In the genomic region with DNA sequence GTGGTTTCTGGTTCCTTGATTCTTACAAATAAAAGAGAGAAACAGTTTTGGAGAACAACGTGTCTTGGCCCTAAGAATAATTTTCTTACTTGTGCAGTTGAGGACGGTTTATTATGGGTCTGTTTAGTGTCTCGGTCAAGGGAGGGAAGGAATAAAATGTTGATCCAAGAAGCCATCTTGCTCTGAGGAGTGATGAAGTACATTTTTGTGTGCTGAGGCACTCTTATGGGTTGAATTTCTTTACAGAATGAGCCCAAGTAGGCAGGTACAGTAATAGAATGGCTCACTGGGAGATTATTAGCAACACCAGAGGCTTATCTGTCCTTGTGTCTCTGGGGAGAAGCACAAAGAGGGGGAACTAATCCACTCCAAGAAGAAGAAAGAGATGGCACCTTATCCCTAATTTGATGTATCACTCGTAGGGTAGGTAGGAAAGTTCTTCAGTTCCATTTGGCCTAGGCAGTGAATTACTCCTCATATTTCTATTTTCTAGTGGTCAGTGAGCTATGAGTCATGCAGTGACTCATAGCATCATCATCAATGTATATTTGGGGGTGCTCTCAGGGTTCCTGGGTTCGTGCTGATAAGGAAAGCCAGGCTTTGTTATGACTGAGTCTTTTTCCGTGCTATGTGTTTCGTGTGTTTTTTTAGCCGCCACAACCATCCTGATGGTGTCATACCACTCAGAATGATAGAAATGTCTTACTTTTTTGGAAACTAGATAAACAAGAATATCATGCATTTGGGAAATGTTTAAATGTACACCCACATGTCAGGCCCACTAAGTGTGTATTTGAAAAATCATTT, we compare ENCODE assay signal across 1 cellular context.
TF ChIP-seq lines count a peak whose summit lies in the region.

No MANE protein-coding gene starts in this region.

TF ChIP-seq in IMR-90, 13 proteins besides CTCF, POLR2A, EP300 and RAD21:
- TF ChIP-seq RCOR1 (IDR thresholded peaks at IDR 0.05; ENCODE audit: insufficient replicate concordance, low read length) (peak; percentile 53), MAZ (IDR thresholded peaks at IDR 0.05; ENCODE audit: borderline replicate concordance, low read depth, low read length) (no peak), USF2 (IDR thresholded peaks at IDR 0.05; ENCODE audit: low read depth, low read length) (no peak), SMC3 (IDR thresholded peaks at IDR 0.05; ENCODE audit: low read depth, low read length) (no peak), MXI1 (IDR thresholded peaks at IDR 0.05; ENCODE audit: borderline replicate concordance, low read depth, low read length) (no peak), BHLHE40 (IDR thresholded peaks at IDR 0.05; ENCODE audit: low read depth, low read length) (peak; percentile 86), FOS (IDR thresholded peaks at IDR 0.05; ENCODE audit: low read depth, low read length) (peak; percentile 100), CHD1 (IDR thresholded peaks at IDR 0.05; ENCODE audit: low read depth, low read length) (no peak; the same call in 1 of the 2 replicates), NFE2L2 (IDR thresholded peaks at IDR 0.05; ENCODE audit: low read depth, low read length) (peak; percentile 51), CEBPB (IDR thresholded peaks at IDR 0.05; ENCODE audit: low read depth, low read length) (0 out of 2 replicates have a peak, but pooled peaks have one; percentile 55), RFX5 (IDR thresholded peaks at IDR 0.05; ENCODE audit: low read depth, low read length) (no peak), MAFK (IDR thresholded peaks at IDR 0.05; ENCODE audit: low read depth, low read length) (no peak), ELK1 (IDR thresholded peaks at IDR 0.05; ENCODE audit: borderline replicate concordance, low read depth, low read length) (no peak)
